9 cellular contexts compared by ENCODE assay signal in the genomic region with DNA sequence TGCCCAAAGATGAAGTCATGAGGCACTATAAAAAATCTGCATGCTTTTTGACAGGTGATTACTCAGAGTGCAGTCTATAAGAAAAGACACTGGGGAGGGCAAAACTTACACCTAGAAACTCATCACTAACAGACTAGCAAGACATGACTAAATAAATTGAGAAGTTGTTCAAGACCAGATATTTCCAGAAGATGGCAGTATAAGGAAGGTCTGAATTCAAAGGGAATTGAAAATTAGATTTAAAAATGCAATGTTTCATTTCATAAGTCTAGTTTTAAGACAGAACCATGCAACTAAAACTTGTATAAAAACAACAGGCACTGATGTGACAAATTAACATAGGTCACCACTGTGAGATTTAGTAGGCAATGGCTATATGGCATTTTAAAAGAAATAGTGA.
DNase-seq lines count a peak whose midpoint lies in the region; ATAC-seq and TF ChIP-seq lines count a peak whose summit lies in the region.
"Had no signal": no experiment of that assay in that cellular context is flagged by ENCODE, and none has a peak within 500 bp of the region (broad histone marks: within the 10 kb centered on the region; RNA-seq: fewer than 3 reads in every experiment).

No MANE protein-coding gene starts in this region.

- no peaks in the 10 kb centered on the region for H3K36me3 ChIP-seq in hepatocyte (replicated peaks; ENCODE audit: insufficient read depth, low read depth)
- H3K36me3 ChIP-seq in vagina, result no peaks in the 10 kb centered on the region

- no peak overlapping the region for H3K27ac Mint-ChIP-seq in natural killer cell

- peaks cover 0 to 6% of the 10 kb centered on the region in 2 donors for H3K27me3 Mint-ChIP-seq in natural killer cell (ENCODE audit: low read depth in 2 of 2)

- no peak overlapping the region for H2AFZ ChIP-seq in hepatocyte

- no peak for TF ChIP-seq POLR2A in vagina (IDR thresholded peaks at IDR 0.05)

- H3K9me3 Mint-ChIP-seq in natural killer cell, result peaks cover 0 to 4% of the 10 kb centered on the region in 2 donors

- peak; percentile 58 for ATAC-seq in GM21786 (IDR thresholded peaks at IDR 0.05; ENCODE audit: unreplicated experiment)
- ATAC-seq in natural killer cell, result no peak

- H4K20me1 ChIP-seq in hepatocyte (ENCODE audit: insufficient read depth, poor library complexity, severe bottlenecking), result no peaks in the 10 kb centered on the region

- H3K9me2 ChIP-seq in hepatocyte (replicated peaks; ENCODE audit: insufficient read depth), result no peaks in the 10 kb centered on the region

- H3K9me3 ChIP-seq in hepatocyte (ENCODE audit: low read depth) (no peaks in the 10 kb centered on the region), vagina (no peaks in the 10 kb centered on the region)

- H3K4me3 ChIP-seq in hepatocyte (no peak overlapping the region), vagina (no peak overlapping the region)

- H3K4me3 Mint-ChIP-seq in natural killer cell, result no peak overlapping the region

- TF ChIP-seq CTCF in hepatocyte (IDR thresholded peaks at IDR 0.05; ENCODE audit: poor library complexity), result peak; percentile 51
- TF ChIP-seq CTCF in natural killer cell (IDR thresholded peaks at IDR 0.05), result no peak
- TF ChIP-seq CTCF in vagina (IDR thresholded peaks at IDR 0.05), result no peak

- intact Hi-C loops in natural killer cell (cut with micrococcal nuclease), result no loop called here
- intact Hi-C loops in vagina (cut with DNase I), result no loop called here

- no peaks in the 10 kb centered on the region for H3K4me1 Mint-ChIP-seq in natural killer cell

- no peaks in the 10 kb centered on the region for H3K36me3 Mint-ChIP-seq in natural killer cell

- DNase-seq in AG08396 (ENCODE audit: low spot score) (peak; percentile 10), RKO (ENCODE audit: low spot score) (peak; percentile 58), hepatocyte (ENCODE audit: low spot score) (no peak), NCI-H187 treated with DMSO at 0.1 percent for 48 hours (lab: John Stamatoyannopoulos, UW) (no peak), DMS153 treated with DMSO at 0.1 percent for 48 hours (lab: John Stamatoyannopoulos, UW; ENCODE audit: unreplicated experiment) (no peak), natural killer cell (no peak), vagina (ENCODE audit: extremely low spot score in 2 of 2) (no peak)
- DNase-seq: GOT3 had no signal

- H3K27ac ChIP-seq in hepatocyte, result no peak overlapping the region
- no peak overlapping the region for H3K27ac ChIP-seq in vagina

- H3K79me2 ChIP-seq in hepatocyte, result no peaks in the 10 kb centered on the region

- no peaks in the 10 kb centered on the region for H3K4me1 ChIP-seq in hepatocyte (ENCODE audit: insufficient read depth)
- no peaks in the 10 kb centered on the region for H3K4me1 ChIP-seq in vagina

- no peaks in the 10 kb centered on the region for H3K27me3 ChIP-seq in hepatocyte
- no peaks in the 10 kb centered on the region for H3K27me3 ChIP-seq in vagina

- H3K4me2 ChIP-seq in hepatocyte, result no peak overlapping the region

Comparison
In these comparisons a context has a peak if more than half of its experiments do, and no peak if none do; other contexts are left out.
1. DNase-seq: peak in AG08396 (single experiment) and RKO (single experiment); none in hepatocyte (single experiment), NCI-H187 treated with DMSO at 0.1 percent for 48 hours (single experiment), DMS153 treated with DMSO at 0.1 percent for 48 hours (single experiment), natural killer cell (single experiment) and vagina (0 of 2).